ENCODE assay signal across 23 cellular contexts in the genomic region with DNA sequence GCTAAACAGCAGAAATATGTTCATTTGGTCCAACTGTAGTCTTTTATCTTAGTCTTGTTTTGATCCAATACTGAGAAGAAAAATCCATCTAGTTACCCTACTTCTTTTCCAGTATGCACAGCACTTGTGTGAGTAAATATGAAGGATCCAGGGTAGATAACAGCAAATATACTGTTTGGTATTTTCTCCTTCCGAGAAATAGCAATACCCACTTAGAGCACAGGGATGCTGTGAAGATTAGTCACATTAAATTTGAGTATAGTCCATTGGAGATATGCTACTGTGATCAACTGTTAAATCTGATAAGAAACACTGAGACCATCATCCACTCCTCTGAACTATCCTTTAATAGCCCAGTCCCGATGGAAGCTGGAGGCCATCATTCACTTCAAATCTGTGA.
"Had no signal": no experiment of that assay in that cellular context is flagged by ENCODE, and none has a peak within 500 bp of the region (broad histone marks: within the 10 kb centered on the region; RNA-seq: fewer than 3 reads in every experiment).

No MANE protein-coding gene starts in this region.

- H3K4me3 Mint-ChIP-seq: activated CD4-positive, alpha-beta memory T cell treated with anti-CD3 and anti-CD28 coated beads for 36 hours; activated CD4-positive, alpha-beta T cell treated with anti-CD3 and anti-CD28 coated beads, Interleukin-2, amount 10 ng/mL, durations not matched to agents 7 days and 5 days; activated T-cell treated with anti-CD3 and anti-CD28 coated beads, Interleukin-2, amount 50 U/mL, for 4 hours; brain; T-helper 2 cell treated with Interferon-gamma antibody and Interleukin-4, amounts not matched to agents 5 μg/mL and 100 μg/mL, for 36 hours had no signal

- H3K4me3 ChIP-seq: cardiac muscle cell, SK-N-MC had no signal

- H3K27me3 Mint-ChIP-seq: activated CD4-positive, alpha-beta T cell treated with anti-CD3 and anti-CD28 coated beads, Interleukin-2, amount 10 ng/mL, durations not matched to agents 7 days and 5 days; brain had no signal

- H3K27ac ChIP-seq: cardiac muscle cell, KMS-11, SK-N-MC had no signal

- H3K36me3 Mint-ChIP-seq: activated CD4-positive, alpha-beta memory T cell treated with anti-CD3 and anti-CD28 coated beads for 36 hours; brain had no signal

- ATAC-seq: activated naive CD4-positive, alpha-beta T cell treated with anti-CD3 and anti-CD28 coated beads, Interleukin-2, amount 50 U/mL, for 72 hours; activated T-cell treated with anti-CD3 and anti-CD28 coated beads, Interleukin-2, amount 50 U/mL, for 4 hours; Right ventricle myocardium inferior had no signal

- DNase-seq: activated CD4-positive, alpha-beta memory T cell treated with anti-CD3 and anti-CD28 coated beads for 36 hours; activated CD4-positive, alpha-beta T cell treated with anti-CD3 and anti-CD28 coated beads, Interleukin-2, amount 10 ng/mL, durations not matched to agents 7 days and 5 days; activated CD4-positive, CD25-positive, alpha-beta regulatory T cell; activated CD8-positive, alpha-beta memory T cell treated with anti-CD3 and anti-CD28 coated beads for 24 hours; activated effector memory CD4-positive, alpha-beta T cell treated with anti-CD3 and anti-CD28 coated beads, Interleukin-2, amount 50 U/mL, for 16 hours; activated naive CD4-positive, alpha-beta T cell treated with Interleukin-2 at 50 U/mL for 16 hours; activated T-cell treated with anti-CD3 and anti-CD28 coated beads, Interleukin-2, amount 50 U/mL, for 4 hours; amygdala; NCI-H1092; NCI-H1930; NCI-H2171; NCI-H2227 treated with DMSO at 0.1 percent for 48 hours; NCI-H526; NCI-H774; NK-92 treated with Interleukin-12 subunit alpha and Interleukin-12 subunit beta, amount 100 ng/mL, for 24 hours; SW 1271 had no signal

- H3K4me1 Mint-ChIP-seq: activated CD4-positive, alpha-beta T cell treated with anti-CD3 and anti-CD28 coated beads, Interleukin-2, amount 10 ng/mL, durations not matched to agents 7 days and 5 days; brain had no signal

- H3K27ac Mint-ChIP-seq: activated CD4-positive, alpha-beta memory T cell treated with anti-CD3 and anti-CD28 coated beads for 36 hours; activated CD4-positive, alpha-beta T cell treated with anti-CD3 and anti-CD28 coated beads, Interleukin-2, amount 10 ng/mL, durations not matched to agents 7 days and 5 days; activated naive CD4-positive, alpha-beta T cell treated with anti-CD3 and anti-CD28 coated beads, Interleukin-2, amount 50 U/mL, for 72 hours; brain; T-helper 2 cell treated with Interferon-gamma antibody and Interleukin-4, amounts not matched to agents 5 μg/mL and 100 μg/mL, for 36 hours had no signal

- H3K4me2 ChIP-seq: KMS-11 had no signal
